Comparison of ENCODE assay signal across 8 cellular contexts in genomic region chr17:75778861-75779249, GRCh38. TPM values are rescaled to one million over a fixed set of nuclear protein-coding genes. Genes with fewer than 3 reads are reported as not detected.
DNase-seq lines count a peak whose midpoint lies in the region; ATAC-seq and TF ChIP-seq lines count a peak whose summit lies in the region.

No MANE protein-coding gene starts in this region.

- H3K4me1 ChIP-seq in esophagus muscularis mucosa (peaks cover 28 to 53% (median 47%) of the 10 kb centered on the region in 4 donors), neutrophil (ENCODE audit: control insufficient read depth in 1 of 2, insufficient read depth in 1 of 2, low read depth in 1 of 2, low read length in 1 of 2) (peaks cover 71 to 75% of the 10 kb centered on the region in 2 experiments)

- peaks cover 41% of the 10 kb centered on the region for H3K36me3 Mint-ChIP-seq in T-helper 2 cell treated with Interferon-gamma antibody and Interleukin-4, amounts not matched to agents 5 μg/mL and 100 μg/mL, for 36 hours (ENCODE audit: low read depth)

- H3K27me3 Mint-ChIP-seq in T-helper 2 cell treated with Interferon-gamma antibody and Interleukin-4, amounts not matched to agents 5 μg/mL and 100 μg/mL, for 36 hours (ENCODE audit: low read depth): peaks cover 3% of the 10 kb centered on the region

- peak; percentile 11 for ATAC-seq in GM18502 (IDR thresholded peaks at IDR 0.05; ENCODE audit: poor library complexity, unreplicated experiment)
- ATAC-seq in HG03432 (IDR thresholded peaks at IDR 0.05; ENCODE audit: unreplicated experiment): peak; percentile 15

- H3K27me3 ChIP-seq in esophagus muscularis mucosa (no peaks in the 10 kb centered on the region), neutrophil (no peaks in the 10 kb centered on the region)

- H3K9me3 ChIP-seq in esophagus muscularis mucosa: no peaks in the 10 kb centered on the region
- no peaks in the 10 kb centered on the region for H3K9me3 ChIP-seq in neutrophil

- H3K27ac ChIP-seq in esophagus muscularis mucosa (replicated peaks in 1 of 4) (peak overlapping the region; percentile 98 to 100 (median 100)), neutrophil (peak overlapping the region; percentile 100)

- peaks cover 43% of the 10 kb centered on the region for H3K4me1 Mint-ChIP-seq in T-helper 2 cell treated with Interferon-gamma antibody and Interleukin-4, amounts not matched to agents 5 μg/mL and 100 μg/mL, for 36 hours (ENCODE audit: low read depth)

- intact Hi-C loops in esophagus muscularis mucosa (cut with DNase I): loop anchor here (5.0 kb wide), 1 partner anchor 98 kb away; the partner anchor contains the start of gene TRIM47

- peak overlapping the region; percentile 100 for H3K27ac Mint-ChIP-seq in T-helper 2 cell treated with Interferon-gamma antibody and Interleukin-4, amounts not matched to agents 5 μg/mL and 100 μg/mL, for 36 hours

- TF ChIP-seq EP300 in esophagus muscularis mucosa (IDR thresholded peaks at IDR 0.05): no peak

- peak; percentile 54 to 71 for DNase-seq in AML-193 (lab: John Stamatoyannopoulos, UW)
- DNase-seq in T-helper 2 cell treated with Interferon-gamma antibody and Interleukin-4, amounts not matched to agents 5 μg/mL and 100 μg/mL, for 36 hours (ENCODE audit: low spot score): no peak
- DNase-seq in esophagus muscularis mucosa (ENCODE audit: extremely low spot score): no peak
- no peak for DNase-seq in GM19240 (ENCODE audit: insufficient read length, low spot score)
- no peak for DNase-seq in COLO829 (ENCODE audit: low spot score)

- peaks cover 15 to 54% (median 46%) of the 10 kb centered on the region in 4 donors for H3K36me3 ChIP-seq in esophagus muscularis mucosa
- H3K36me3 ChIP-seq in neutrophil: peaks cover 54% of the 10 kb centered on the region

- WGBS in esophagus muscularis mucosa: no CpG with 5 or more reads among the region's 38 CpGs

- no peak for TF ChIP-seq POLR2A in esophagus muscularis mucosa (IDR thresholded peaks at IDR 0.05; ENCODE audit: low read depth)

- H3K4me3 Mint-ChIP-seq in T-helper 2 cell treated with Interferon-gamma antibody and Interleukin-4, amounts not matched to agents 5 μg/mL and 100 μg/mL, for 36 hours: peak overlapping the region; percentile 98

- TF ChIP-seq CTCF in esophagus muscularis mucosa (IDR thresholded peaks at IDR 0.05): peak; percentile 44 to 58 (median 56)
- TF ChIP-seq CTCF in neutrophil (IDR thresholded peaks at IDR 0.05): peak; percentile 73

- H3K4me3 ChIP-seq in esophagus muscularis mucosa: peak overlapping the region; percentile 80 to 97 (median 94)
- H3K4me3 ChIP-seq in neutrophil (ENCODE audit: low read depth in 1 of 2, low read length in 1 of 2): peak overlapping the region; percentile 98 to 100

- H3K9me3 Mint-ChIP-seq in T-helper 2 cell treated with Interferon-gamma antibody and Interleukin-4, amounts not matched to agents 5 μg/mL and 100 μg/mL, for 36 hours: no peaks in the 10 kb centered on the region

RNA-seq across cellular contexts. Expression of gene UNK, which starts 5.8 kb away (rescaled TPM):
- 10 to 100 TPM; 18.0 to 23.7 (median 20.0) TPM for total RNA-seq in esophagus muscularis mucosa

RNA-seq across cellular contexts. Expression of gene GALK1, which starts 13.9 kb away (rescaled TPM):
- total RNA-seq in esophagus muscularis mucosa: 10 to 100 TPM; 16.9 to 34.1 (median 24.4) TPM

RNA-seq across cellular contexts. Expression of gene ITGB4, which starts 57.6 kb away (rescaled TPM):
- total RNA-seq in esophagus muscularis mucosa: 10 to 100 TPM; 36.5 to 57.4 (median 46.6) TPM

Comparison
In these comparisons a context has a peak if more than half of its experiments do, and no peak if none do; other contexts are left out.
1. DNase-seq: peak in AML-193 (2 of 2); none in T-helper 2 cell treated with Interferon-gamma antibody and Interleukin-4, amounts not matched to agents 5 μg/mL and 100 μg/mL, for 36 hours (single experiment), esophagus muscularis mucosa (single experiment), GM19240 (single experiment) and COLO829 (single experiment).